Comparison of ENCODE assay signal across 11 cellular contexts in the genomic region with DNA sequence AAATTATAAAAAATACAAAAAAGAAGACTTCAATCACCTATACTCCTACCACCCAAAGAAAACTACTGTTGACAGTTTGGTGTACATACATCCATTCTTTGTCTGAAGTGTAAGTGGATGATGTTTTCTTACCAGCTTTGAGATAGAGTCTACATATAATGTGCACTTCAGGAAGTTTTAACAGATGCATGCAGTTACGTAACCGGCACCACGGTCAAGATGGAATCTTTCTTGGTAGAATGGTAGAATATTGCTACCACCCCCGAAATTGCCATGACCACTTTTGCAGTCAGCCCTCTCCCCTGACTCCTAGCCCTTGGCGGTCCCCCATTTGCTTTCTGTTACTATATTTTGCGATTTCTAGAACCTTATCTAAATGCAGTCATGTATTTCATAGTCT. TPM values are rescaled to one million over a fixed set of nuclear protein-coding genes. Genes with fewer than 3 reads are reported as not detected.
DNase-seq lines count a peak whose midpoint lies in the region; ATAC-seq and TF ChIP-seq lines count a peak whose summit lies in the region.
"Had no signal": no experiment of that assay in that cellular context is flagged by ENCODE, and none has a peak within 500 bp of the region (broad histone marks: within the 10 kb centered on the region; RNA-seq: fewer than 3 reads in every experiment).

No MANE protein-coding gene starts in this region.

- peaks cover 39% of the 10 kb centered on the region for H3K4me1 ChIP-seq in ACC112 (ENCODE audit: control insufficient read depth, insufficient read depth, low read length, unreplicated experiment)
- peaks cover 12% of the 10 kb centered on the region for H3K4me1 ChIP-seq in iPS-18a (ENCODE audit: control insufficient read depth, low read depth, low read length)

- TF ChIP-seq CTCF in WERI-Rb-1 (IDR thresholded peaks at IDR 0.05; ENCODE audit: low read depth, low read length), result no peak

- no peaks in the 10 kb centered on the region for H3K9me3 ChIP-seq in WERI-Rb-1 (ENCODE audit: severe bottlenecking)
- H3K9me3 ChIP-seq in iPS-18a (ENCODE audit: control insufficient read depth, low read depth, low read length), result no peaks in the 10 kb centered on the region

- H3K4me3 ChIP-seq in ACC112 (ENCODE audit: low read depth, low read length) (peak overlapping the region; percentile 81), GM08714 (ENCODE audit: low read length) (peak overlapping the region; percentile 9), WERI-Rb-1 (ENCODE audit: low read depth, low read length) (peak overlapping the region; percentile 89; the same call in 1 of the 2 replicates), iPS-18a (ENCODE audit: low read length) (peak overlapping the region; percentile 78)

- H3K27me3 ChIP-seq in ACC112 (ENCODE audit: insufficient read depth, low read length), result no peaks in the 10 kb centered on the region
- H3K27me3 ChIP-seq in WERI-Rb-1 (ENCODE audit: insufficient read depth, low read depth, severe bottlenecking), result no peaks in the 10 kb centered on the region
- no peaks in the 10 kb centered on the region for H3K27me3 ChIP-seq in iPS-18a (ENCODE audit: control insufficient read depth, insufficient read depth, low read length)

- H3K27ac ChIP-seq in ACC112 (ENCODE audit: low read depth, low read length) (no peak overlapping the region), WERI-Rb-1 (no peak overlapping the region), iPS-18a (ENCODE audit: low read length) (no peak overlapping the region)

- ATAC-seq in GM19397 (IDR thresholded peaks at IDR 0.05; ENCODE audit: unreplicated experiment) (no peak), GM18909 (IDR thresholded peaks at IDR 0.05; ENCODE audit: poor library complexity, unreplicated experiment) (no peak)

- 0 out of 2 replicates have a peak, but pooled peaks cover 3% of the 10 kb centered on the region for H3K36me3 ChIP-seq in ACC112 (ENCODE audit: insufficient read depth, low read length)
- peaks cover 55% of the 10 kb centered on the region for H3K36me3 ChIP-seq in WERI-Rb-1
- H3K36me3 ChIP-seq in iPS-18a (ENCODE audit: control insufficient read depth, low read depth, low read length), result peaks cover 21% of the 10 kb centered on the region

- peak overlapping the region; percentile 87 for H3K9ac ChIP-seq in iPS-18a (ENCODE audit: low read length)

- peaks cover 90% of the 10 kb centered on the region for H3K79me2 ChIP-seq in ACC112 (ENCODE audit: control insufficient read depth, insufficient read depth, low read length, unreplicated experiment)

- DNase-seq in WERI-Rb-1 (no peak), NCI-H1930 (lab: John Stamatoyannopoulos, UW) (no peak), dermis blood vessel endothelial cell (no peak)
- DNase-seq: NCI-H146 had no signal

- no peak overlapping the region for H2AFZ ChIP-seq in ACC112 (ENCODE audit: low read length, unreplicated experiment)

RNA-seq across cellular contexts. Expression of a gene that starts 1.4 kb away (rescaled TPM):
- 148 and 193 TPM in 2 replicates for total RNA-seq in dermis blood vessel endothelial cell

RNA-seq across cellular contexts. Expression of a gene that starts 2.4 kb away (rescaled TPM):
- 64.5 and 74.5 TPM in 2 replicates for total RNA-seq in dermis blood vessel endothelial cell

RNA-seq across cellular contexts. Expression of a gene that starts 52.4 kb away (rescaled TPM):
- total RNA-seq in dermis blood vessel endothelial cell, result 0.17 TPM in 1 of 2 replicates, not detected in the other
- total RNA-seq: activated CD8-positive, alpha-beta memory T cell treated with anti-CD3 and anti-CD28 coated beads for 36 hours; glomerular endothelial cell had no signal

Comparison
In these comparisons a context has a peak if more than half of its experiments do, and no peak if none do; other contexts are left out.
1. H3K4me3 ChIP-seq: peak in every context shown above with its lines; median percentile 89 in WERI-Rb-1; 81 in ACC112; 78 in iPS-18a; 9 in GM08714.